ENCODE assay signal across 23 cellular contexts in the genomic region with DNA sequence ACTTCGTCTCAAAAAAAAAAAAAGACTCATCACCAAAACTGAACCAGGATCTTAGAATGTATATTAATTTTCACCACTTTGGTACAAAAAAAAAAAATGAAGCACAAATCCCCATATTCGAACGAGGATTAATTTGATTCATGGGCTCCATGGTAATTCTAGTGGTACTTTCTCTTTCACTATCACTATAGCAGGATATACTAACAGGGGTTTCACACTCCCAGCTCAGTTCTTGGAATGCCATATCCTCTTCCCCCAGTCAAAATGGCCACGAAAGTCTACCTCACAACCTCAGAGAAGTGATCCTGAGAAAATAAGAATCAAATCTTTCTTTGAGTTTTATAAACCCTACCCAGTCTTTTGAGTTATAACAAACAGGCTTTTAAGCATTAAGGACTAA.
"Had no signal": no experiment of that assay in that cellular context is flagged by ENCODE, and none has a peak within 500 bp of the region (broad histone marks: within the 10 kb centered on the region; RNA-seq: fewer than 3 reads in every experiment).

No MANE protein-coding gene starts in this region.

- H3K27me3 ChIP-seq: cardiac muscle cell had no signal

- H3K4me3 Mint-ChIP-seq: activated CD4-positive, alpha-beta T cell treated with anti-CD3 and anti-CD28 coated beads for 36 hours; activated CD8-positive, alpha-beta T cell treated with anti-CD3 and anti-CD28 coated beads for 36 hours; activated naive CD4-positive, alpha-beta T cell treated with anti-CD3 and anti-CD28 coated beads for 36 hours; activated naive CD8-positive, alpha-beta T cell; activated T-cell treated with anti-CD3 and anti-CD28 coated beads, Interleukin-2, amount 50 U/mL, for 4 hours; activated T-helper 17 cell treated with anti-CD3 and anti-CD28 coated beads, Interleukin-2, amount 50 U/mL, for 72 hours; brain had no signal

- ATAC-seq: activated CD4-positive, alpha-beta T cell treated with anti-CD3 and anti-CD28 coated beads for 36 hours; activated CD8-positive, alpha-beta T cell treated with anti-CD3 and anti-CD28 coated beads for 36 hours; activated T-cell treated with anti-CD3 and anti-CD28 coated beads, Interleukin-2, amount 50 U/mL, for 4 hours; activated T-helper 17 cell treated with anti-CD3 and anti-CD28 coated beads, Interleukin-2, amount 50 U/mL, for 72 hours had no signal

- H3K27ac ChIP-seq: cardiac muscle cell, PC-9 had no signal

- H3K9me3 Mint-ChIP-seq: activated CD8-positive, alpha-beta T cell treated with anti-CD3 and anti-CD28 coated beads for 36 hours; activated naive CD4-positive, alpha-beta T cell treated with anti-CD3 and anti-CD28 coated beads for 36 hours; activated T-cell treated with anti-CD3 and anti-CD28 coated beads, Interleukin-2, amount 50 U/mL, for 4 hours; activated T-helper 17 cell treated with anti-CD3 and anti-CD28 coated beads, Interleukin-2, amount 50 U/mL, for 72 hours; brain had no signal

- H3K4me3 ChIP-seq: cardiac muscle cell, PC-9 had no signal

- H3K27ac Mint-ChIP-seq: activated CD4-positive, alpha-beta T cell treated with anti-CD3 and anti-CD28 coated beads for 36 hours; activated CD8-positive, alpha-beta T cell treated with anti-CD3 and anti-CD28 coated beads for 36 hours; activated naive CD4-positive, alpha-beta T cell treated with anti-CD3 and anti-CD28 coated beads for 36 hours; activated naive CD8-positive, alpha-beta T cell; activated T-helper 17 cell treated with anti-CD3 and anti-CD28 coated beads, Interleukin-2, amount 50 U/mL, for 72 hours; brain had no signal

- DNase-seq: activated CD4-positive, alpha-beta T cell treated with anti-CD3 and anti-CD28 coated beads for 36 hours; activated CD4-positive, CD25-positive, alpha-beta regulatory T cell; activated CD8-positive, alpha-beta T cell treated with anti-CD3 and anti-CD28 coated beads for 36 hours; activated gamma-delta T cell; activated naive CD4-positive, alpha-beta T cell treated with anti-CD3 and anti-CD28 coated beads for 36 hours; activated T-cell treated with anti-CD3 and anti-CD28 coated beads, Interleukin-2, amount 50 U/mL, for 4 hours; aorta; cerebellar nuclear complex; Kasumi-1; KBM-7; NCI-H146; NCI-H187 treated with DMSO at 0.1 percent for 48 hours; NCI-H2081 treated with DMSO at 0.1 percent for 48 hours; NCI-H446; NCI-H524; PC-9; SIG-M5; T-helper 2 cell; T1000 had no signal

- H3K4me1 Mint-ChIP-seq: activated CD4-positive, alpha-beta T cell treated with anti-CD3 and anti-CD28 coated beads for 36 hours; activated T-helper 17 cell treated with anti-CD3 and anti-CD28 coated beads, Interleukin-2, amount 50 U/mL, for 72 hours had no signal

- H3K27me3 Mint-ChIP-seq: activated CD4-positive, alpha-beta T cell treated with anti-CD3 and anti-CD28 coated beads for 36 hours; activated CD8-positive, alpha-beta T cell treated with anti-CD3 and anti-CD28 coated beads for 36 hours; activated naive CD8-positive, alpha-beta T cell; activated T-helper 17 cell treated with anti-CD3 and anti-CD28 coated beads, Interleukin-2, amount 50 U/mL, for 72 hours; brain had no signal

- H3K36me3 ChIP-seq: cardiac muscle cell had no signal
